In the genomic region with DNA sequence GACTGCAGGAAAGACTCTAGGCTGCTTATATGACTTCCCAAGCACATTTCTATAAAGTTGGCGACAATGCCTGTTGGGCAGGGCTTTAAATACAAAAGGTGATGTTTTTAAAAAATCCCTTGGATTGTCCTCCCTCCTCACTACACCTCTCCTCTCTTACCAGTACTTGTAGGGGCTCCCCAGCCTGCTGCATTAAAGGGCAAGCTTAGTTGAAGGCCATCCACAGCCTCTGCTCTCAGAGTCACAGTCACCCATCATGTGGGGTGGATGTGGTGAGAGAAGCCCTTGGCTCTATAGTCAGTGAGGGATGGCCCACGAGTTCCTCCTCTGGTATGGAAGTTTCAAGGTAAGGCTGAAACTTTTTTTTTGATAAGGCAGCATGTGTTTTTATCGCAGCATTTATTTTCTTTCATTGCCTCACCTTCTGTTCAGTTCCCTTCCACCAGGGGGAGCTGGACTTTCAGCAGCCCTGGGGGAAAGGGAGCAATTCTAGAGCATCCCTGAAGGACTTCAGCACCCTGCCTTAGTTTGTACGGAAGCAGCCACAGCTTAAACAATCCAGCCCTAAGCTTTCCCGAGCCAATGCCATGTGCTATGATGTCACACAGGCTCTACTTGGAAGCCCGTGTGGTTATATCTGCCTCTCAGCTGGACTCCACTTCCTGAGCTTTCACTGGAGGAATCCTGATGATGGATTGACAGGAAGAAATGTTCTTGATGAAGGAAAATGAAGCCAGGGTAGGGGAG, we compare ENCODE assay signal across 8 cellular contexts.
A peak's percentile ranks its signal among the peaks of the same experiment; 100 is the strongest.
DNase-seq lines count a peak whose midpoint lies in the region; ATAC-seq and TF ChIP-seq lines count a peak whose summit lies in the region.

No MANE protein-coding gene starts in this region.

- DNase-seq in SHP77 (lab: John Stamatoyannopoulos, UW) (peak; percentile 9 to 37), SHP77 treated with DMSO at 0.1 percent for 48 hours (lab: John Stamatoyannopoulos, UW) (no peak), Karpas-422 (peak; percentile 79), activated B cell treated with CpG ODN at 0.5 μM for 24 hours (no peak), fibroblast of gingiva (ENCODE audit: low read depth) (peak; percentile 1)
- peak; percentile 8 to 38 (median 11) for DNase-seq in stimulated activated CD4-positive, alpha-beta T cell treated with anti-CD3 and anti-CD28 coated beads, Interleukin-12 subunit alpha, Interleukin-12 subunit beta, amount 100 ng/mL, for 48 hours (ENCODE audit: low read depth in 2 of 3, low spot score in 1 of 3)
- no peak for DNase-seq in stimulated activated naive CD4-positive, alpha-beta T cell treated with Interleukin-2 at 50 U/mL for 16 hours (lab: John Stamatoyannopoulos, UW)

- H3K4me1 Mint-ChIP-seq in activated B cell treated with CpG ODN at 0.5 μM for 24 hours = no peaks in the 10 kb centered on the region

- POLR2A ChIA-PET in activated B cell treated with CpG ODN at 0.5 μM for 24 hours (lab: Charles Lee) = no interaction called here

- H4K20me1 ChIP-seq in Karpas-422 (ENCODE audit: insufficient read depth, low read depth, low read length) = no peaks in the 10 kb centered on the region

- intact Hi-C loops in activated B cell treated with CpG ODN at 0.5 μM for 24 hours (cut with micrococcal nuclease) = loop anchor here (1.0 to 5.0 kb wide), 4 partner anchors 108 to 953 kb away; no protein-coding TSS in a partner anchor

- no peak overlapping the region for H3K4me3 ChIP-seq in Karpas-422 (ENCODE audit: low read length)

- H2AFZ ChIP-seq in Karpas-422 (ENCODE audit: low read length) = no peak overlapping the region

- no peaks in the 10 kb centered on the region for H3K9me3 Mint-ChIP-seq in activated B cell treated with CpG ODN at 0.5 μM for 24 hours

- H3K4me1 ChIP-seq in Karpas-422 (ENCODE audit: low read length) = no peaks in the 10 kb centered on the region

- peaks cover 6% of the 10 kb centered on the region for H3K27me3 Mint-ChIP-seq in activated B cell treated with CpG ODN at 0.5 μM for 24 hours

- H3K4me2 ChIP-seq in Karpas-422 (ENCODE audit: low read depth, low read length, poor library complexity, severe bottlenecking) = no peak overlapping the region

- no peaks in the 10 kb centered on the region for H3K27me3 ChIP-seq in Karpas-422 (ENCODE audit: low read length)

- H3K36me3 Mint-ChIP-seq in activated B cell treated with CpG ODN at 0.5 μM for 24 hours (ENCODE audit: low read depth) = no peaks in the 10 kb centered on the region

- no peak overlapping the region for H3K27ac ChIP-seq in Karpas-422 (ENCODE audit: low read length)

- TF ChIP-seq CTCF in activated B cell treated with CpG ODN at 0.5 μM for 24 hours (IDR thresholded peaks at IDR 0.05) = no peak

- H3K36me3 ChIP-seq in Karpas-422 (ENCODE audit: insufficient read depth, low read length) = no peaks in the 10 kb centered on the region

- ATAC-seq in GM21529 (IDR thresholded peaks at IDR 0.05; ENCODE audit: unreplicated experiment) (peak; percentile 88), activated B cell treated with CpG ODN at 0.5 μM for 24 hours (ENCODE audit: low read depth) (peak; percentile 54)

- H3K9me2 ChIP-seq in Karpas-422 (replicated peaks; ENCODE audit: insufficient read depth, low read length) = no peaks in the 10 kb centered on the region

- no peaks in the 10 kb centered on the region for H3K79me2 ChIP-seq in Karpas-422 (ENCODE audit: low read length)

- no peak overlapping the region for H3K27ac Mint-ChIP-seq in activated B cell treated with CpG ODN at 0.5 μM for 24 hours

- no peaks in the 10 kb centered on the region for H3K9me3 ChIP-seq in Karpas-422 (ENCODE audit: low read length)

- no peak overlapping the region for H3K9ac ChIP-seq in Karpas-422 (ENCODE audit: low read length)

- no peak overlapping the region for H3K4me3 Mint-ChIP-seq in activated B cell treated with CpG ODN at 0.5 μM for 24 hours

- CTCF ChIA-PET in activated B cell treated with CpG ODN at 0.5 μM for 24 hours (lab: Charles Lee) = interaction anchor here (0.9 to 2.6 kb wide), 6 partner anchors 9 to 953 kb away, joined by 3 to 14 read pairs (median 8); a partner anchor contains a TSS

Comparison
In these comparisons a context has a peak if more than half of its experiments do, and no peak if none do; other contexts are left out.
1. DNase-seq: peak in SHP77 (2 of 2), Karpas-422 (single experiment), fibroblast of gingiva (single experiment) and stimulated activated CD4-positive, alpha-beta T cell treated with anti-CD3 and anti-CD28 coated beads, Interleukin-12 subunit alpha, Interleukin-12 subunit beta, amount 100 ng/mL, for 48 hours (3 of 3); none in SHP77 treated with DMSO at 0.1 percent for 48 hours (single experiment), activated B cell treated with CpG ODN at 0.5 μM for 24 hours (single experiment) and stimulated activated naive CD4-positive, alpha-beta T cell treated with Interleukin-2 at 50 U/mL for 16 hours (single experiment).